Comparison of ENCODE assay signal across 24 cellular contexts in the genomic region with DNA sequence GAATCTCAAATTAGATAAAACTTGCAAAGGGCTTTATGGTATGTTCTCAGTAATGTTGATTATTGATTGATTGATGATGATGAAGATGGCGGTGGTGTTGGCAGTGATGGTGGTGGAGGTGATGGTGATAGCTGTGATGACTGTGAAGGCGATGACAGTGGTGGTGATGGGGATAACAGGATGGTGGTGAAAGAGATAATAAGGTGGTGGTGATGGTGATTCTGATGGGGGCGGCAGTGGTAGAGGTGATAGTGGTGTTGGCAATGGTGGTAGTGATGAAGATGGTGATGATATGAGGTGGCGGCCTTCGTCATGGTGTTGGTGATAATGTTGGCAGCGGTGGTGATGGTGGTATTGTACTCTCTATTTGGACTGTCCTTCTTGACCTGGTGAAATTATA.
"Had no signal": no experiment of that assay in that cellular context is flagged by ENCODE, and none has a peak within 500 bp of the region (broad histone marks: within the 10 kb centered on the region; RNA-seq: fewer than 3 reads in every experiment).

No MANE protein-coding gene starts in this region.

- H3K9me3 ChIP-seq: esophagus squamous epithelium, heart right ventricle, prostate gland, right atrium auricular region, sigmoid colon, suprapubic skin, transverse colon had no signal

- H3K4me3 Mint-ChIP-seq: memory B cell; nephron; stimulated activated memory B cell treated with anti-CD40 and anti-IgM and Interleukin-4, amounts not matched to agents 10 μg/mL and 1 μg/mL and 100 μg/mL, for 72 hours; stimulated activated naive CD8-positive, alpha-beta T cell treated with anti-CD3 and anti-CD28 coated beads, Interleukin-15, Interleukin-2, amounts not matched to agents 100 ng/mL and 50 ng/mL, for 24 hours had no signal

- FAIRE-seq: endometrium, keratinocyte had no signal

- H3K36me3 ChIP-seq: esophagus squamous epithelium, heart right ventricle, prostate gland, right atrium auricular region, suprapubic skin, transverse colon had no signal

- H3K27me3 ChIP-seq: esophagus squamous epithelium, heart right ventricle, right atrium auricular region, sigmoid colon, suprapubic skin, transverse colon had no signal

- ATAC-seq: heart right ventricle; left lobe of liver; stimulated activated memory B cell treated with anti-CD40 and anti-IgM and Interleukin-4, amounts not matched to agents 10 μg/mL and 1 μg/mL and 100 μg/mL, for 72 hours had no signal

- H3K27me3 Mint-ChIP-seq: memory B cell; stimulated activated memory B cell treated with anti-CD40 and anti-IgM and Interleukin-4, amounts not matched to agents 10 μg/mL and 1 μg/mL and 100 μg/mL, for 72 hours; stimulated activated naive CD8-positive, alpha-beta T cell treated with anti-CD3 and anti-CD28 coated beads, Interleukin-15, Interleukin-2, amounts not matched to agents 100 ng/mL and 50 ng/mL, for 24 hours had no signal

- H3K27ac Mint-ChIP-seq: memory B cell; nephron; stimulated activated memory B cell treated with anti-CD40 and anti-IgM and Interleukin-4, amounts not matched to agents 10 μg/mL and 1 μg/mL and 100 μg/mL, for 72 hours; stimulated activated naive CD8-positive, alpha-beta T cell treated with anti-CD3 and anti-CD28 coated beads, Interleukin-15, Interleukin-2, amounts not matched to agents 100 ng/mL and 50 ng/mL, for 24 hours had no signal

- H3K4me3 ChIP-seq: coronary artery, esophagus squamous epithelium, heart right ventricle, lung, prostate gland, right atrium auricular region, sigmoid colon, suprapubic skin, transverse colon had no signal

- DNase-seq: dermis blood vessel endothelial cell; effector memory CD4-positive, alpha-beta T cell; erythroblast; esophagus squamous epithelium; foreskin melanocyte; glutamatergic neuron; heart right ventricle; hippocampal formation; sigmoid colon; stimulated activated CD4-positive, alpha-beta T cell treated with anti-CD3 and anti-CD28 coated beads, Interleukin-2, amount 100 ng/mL, for 24 hours; stimulated activated CD4-positive, alpha-beta T cell treated with anti-CD3 and anti-CD28 coated beads, Interleukin-4, amount 100 ng/mL, for 24 hours; transverse colon had no signal

- H3K4me1 ChIP-seq: prostate gland, sigmoid colon, transverse colon had no signal

- H3K9me3 Mint-ChIP-seq: memory B cell; nephron; stimulated activated naive CD8-positive, alpha-beta T cell treated with anti-CD3 and anti-CD28 coated beads, Interleukin-15, Interleukin-2, amounts not matched to agents 100 ng/mL and 50 ng/mL, for 24 hours had no signal

- H3K27ac ChIP-seq: coronary artery, esophagus squamous epithelium, heart right ventricle, prostate gland, right atrium auricular region, sigmoid colon, suprapubic skin, transverse colon had no signal
